Comparison of ENCODE assay signal across 31 cellular contexts in the genomic region with DNA sequence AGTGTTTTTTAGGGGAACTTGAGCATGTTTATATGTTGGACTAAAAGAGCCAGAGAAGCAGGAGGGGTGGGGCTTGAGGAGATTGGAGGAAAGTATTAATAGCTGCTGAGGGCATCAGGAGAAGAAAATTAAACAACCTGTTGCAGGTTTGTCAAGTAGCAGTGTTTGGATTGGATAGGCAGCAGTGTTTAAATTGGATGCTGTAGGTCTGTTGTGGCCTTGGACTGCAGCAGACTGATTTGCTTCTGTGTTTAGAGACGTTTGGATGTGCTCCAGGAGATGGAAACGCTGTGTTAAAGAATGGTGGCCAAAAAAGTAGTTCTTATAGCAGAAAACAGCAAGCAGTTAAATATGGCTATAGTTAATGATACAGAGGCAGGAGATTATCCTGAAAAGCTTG. TPM values are rescaled to one million over a fixed set of nuclear protein-coding genes. Genes with fewer than 3 reads are reported as not detected.
A peak's percentile ranks its signal among the peaks of the same experiment; 100 is the strongest.
DNase-seq lines count a peak whose midpoint lies in the region; ATAC-seq and TF ChIP-seq lines count a peak whose summit lies in the region.
"Had no signal": no experiment of that assay in that cellular context is flagged by ENCODE, and none has a peak within 500 bp of the region (broad histone marks: within the 10 kb centered on the region; RNA-seq: fewer than 3 reads in every experiment).

No MANE protein-coding gene starts in this region.

- H3F3A ChIP-seq in GM23338 (replicated peaks; ENCODE audit: low read depth), result peaks cover 52% of the 10 kb centered on the region

- H3K27ac Mint-ChIP-seq in GM23338, result no peak overlapping the region
- H3K27ac Mint-ChIP-seq: endodermal cell had no signal

- H3K79me2 ChIP-seq in GM23338 (replicated peaks; ENCODE audit: insufficient read depth), result peaks cover 71% of the 10 kb centered on the region

- H3K4me2 ChIP-seq in BLaER1 (no peak overlapping the region), GM23338 (no peak overlapping the region)

- intact Hi-C loops in esophagus muscularis mucosa (cut with DNase I) (no loop called here), gastrocnemius medialis (cut with DNase I; ENCODE audit: low total_unique reads) (no loop called here)

- DNase-seq in GM23338 (ENCODE audit: low spot score) (no peak), esophagus muscularis mucosa (ENCODE audit: extremely low spot score) (no peak), gastrocnemius medialis (no peak), OCI-M1 (lab: John Stamatoyannopoulos, UW) (no peak), NCI-H82 treated with DMSO at 0.1 percent for 48 hours (lab: John Stamatoyannopoulos, UW; ENCODE audit: unreplicated experiment) (no peak)
- DNase-seq: activated CD4-positive, alpha-beta T cell treated with anti-CD3 and anti-CD28 coated beads for 48 hours; activated naive CD4-positive, alpha-beta T cell; activated T-cell treated with anti-CD3 and anti-CD28 coated beads, Interleukin-2, amount 50 U/mL, for 48 hours; amniotic stem cell; brain microvascular endothelial cell; Calu3; cerebellar nuclear complex; dermis blood vessel endothelial cell; DMS79; endodermal cell; foreskin fibroblast; HCEC 1CT; heart right ventricle; naive thymus-derived CD8-positive, alpha-beta T cell; NCI-H1048; NCI-H446; NCI-H774; SW 1271 had no signal

- no peaks in the 10 kb centered on the region for H3K27me3 ChIP-seq in BLaER1
- H3K27me3 ChIP-seq in GM23338 (ENCODE audit: insufficient read depth), result no peaks in the 10 kb centered on the region
- H3K27me3 ChIP-seq in esophagus muscularis mucosa, result no peaks in the 10 kb centered on the region
- H3K27me3 ChIP-seq in gastrocnemius medialis, result no peaks in the 10 kb centered on the region
- H3K27me3 ChIP-seq: brain microvascular endothelial cell, heart right ventricle, tibial nerve had no signal

- 39% methylated on average over 2 of the region's 2 CpGs for WGBS in esophagus muscularis mucosa

- H3K27ac ChIP-seq in BLaER1 (no peak overlapping the region), GM23338 (ENCODE audit: low read depth) (peak overlapping the region; percentile 50; the same call in 1 of the 2 replicates), esophagus muscularis mucosa (replicated peaks in 1 of 4) (peak overlapping the region; percentile 22 to 43 (median 30)), gastrocnemius medialis (peak overlapping the region in 3 of 4 donors; percentile 39 to 60 (median 56))
- H3K27ac ChIP-seq: brain microvascular endothelial cell, tibial nerve had no signal

- peaks cover 2% of the 10 kb centered on the region; the same call in 2 of the 3 replicates for H3K4me1 Mint-ChIP-seq in GM23338

- H3K9me3 Mint-ChIP-seq in GM23338, result no peaks in the 10 kb centered on the region
- H3K9me3 Mint-ChIP-seq: endodermal cell; naive thymus-derived CD8-positive, alpha-beta T cell had no signal

- no peak overlapping the region for H3K4me3 Mint-ChIP-seq in GM23338
- H3K4me3 Mint-ChIP-seq: endodermal cell had no signal

- TF ChIP-seq CTCF in GM23338 (conservative IDR thresholded peaks at IDR 0.05; ENCODE audit: low read depth in 2 of 2) (no peak), esophagus muscularis mucosa (IDR thresholded peaks at IDR 0.05) (no peak), gastrocnemius medialis (IDR thresholded peaks at IDR 0.05 in 4 of 5, conservative IDR thresholded peaks at IDR 0.05 in 1 of 5) (no peak)

- ATAC-seq in GM23338 (no peak), gastrocnemius medialis (no peak), HG03095 (IDR thresholded peaks at IDR 0.05; ENCODE audit: unreplicated experiment) (no peak)
- ATAC-seq: esophagus mucosa; naive thymus-derived CD8-positive, alpha-beta T cell had no signal

- 0 out of 2 replicates have a peak overlapping the region, but pooled peaks have one; percentile 16 for H3K9ac ChIP-seq in BLaER1

- H3K4me1 ChIP-seq in BLaER1 (peaks cover 14% of the 10 kb centered on the region), GM23338 (ENCODE audit: insufficient read depth) (peaks cover 7% of the 10 kb centered on the region), esophagus muscularis mucosa (peaks cover 21 to 44% (median 37%) of the 10 kb centered on the region in 4 donors), gastrocnemius medialis (peaks cover 22 to 28% of the 10 kb centered on the region in 2 donors)

- H3K27me3 Mint-ChIP-seq in GM23338 (ENCODE audit: insufficient read depth, low read depth, poor library complexity), result peaks cover 1% of the 10 kb centered on the region
- H3K27me3 Mint-ChIP-seq: naive thymus-derived CD8-positive, alpha-beta T cell had no signal

- H3K9me2 ChIP-seq in GM23338 (ENCODE audit: insufficient read depth), result no peaks in the 10 kb centered on the region

- H3K36me3 Mint-ChIP-seq in GM23338 (ENCODE audit: low read depth), result peaks cover 88% of the 10 kb centered on the region

- H2AFZ ChIP-seq in GM23338, result no peak overlapping the region

- H3K36me3 ChIP-seq in BLaER1 (peaks cover 93% of the 10 kb centered on the region), GM23338 (ENCODE audit: insufficient read depth) (peaks cover 93% of the 10 kb centered on the region), esophagus muscularis mucosa (peaks cover 23 to 92% (median 78%) of the 10 kb centered on the region in 4 donors), gastrocnemius medialis (peaks cover 4 to 82% of the 10 kb centered on the region in 2 donors)

- TF ChIP-seq POLR2A in esophagus muscularis mucosa (IDR thresholded peaks at IDR 0.05; ENCODE audit: low read depth) (no peak), gastrocnemius medialis (IDR thresholded peaks at IDR 0.05) (no peak)

- H4K20me1 ChIP-seq in BLaER1, result peaks cover 95% of the 10 kb centered on the region
- peaks cover 69% of the 10 kb centered on the region for H4K20me1 ChIP-seq in GM23338 (replicated peaks; ENCODE audit: insufficient read depth)

- no peaks in the 10 kb centered on the region for H3K9me3 ChIP-seq in BLaER1
- no peaks in the 10 kb centered on the region for H3K9me3 ChIP-seq in esophagus muscularis mucosa
- no peaks in the 10 kb centered on the region for H3K9me3 ChIP-seq in gastrocnemius medialis
- H3K9me3 ChIP-seq: heart right ventricle, tibial nerve had no signal

- in situ Hi-C loops in gastrocnemius medialis (cut with MboI; ENCODE audit: low sequenced_read_pairs in 4 of 4), result no loop called here

- no peak for TF ChIP-seq EP300 in esophagus muscularis mucosa (IDR thresholded peaks at IDR 0.05)

- H3K4me3 ChIP-seq in BLaER1 (no peak overlapping the region), GM23338 (no peak overlapping the region), esophagus muscularis mucosa (no peak overlapping the region), gastrocnemius medialis (no peak overlapping the region)
- H3K4me3 ChIP-seq: heart right ventricle, lung, tibial nerve had no signal

TF ChIP-seq in GM23338, 12 proteins besides CTCF, POLR2A, EP300 and RAD21:
- TF ChIP-seq CREB1 (CRISPR knock-in tag; IDR thresholded peaks at IDR 0.05; ENCODE audit: low read depth) (no peak), ETS1 (IDR thresholded peaks at IDR 0.05) (no peak), JUNB (IDR thresholded peaks at IDR 0.05; ENCODE audit: unreplicated experiment) (no peak), ZNF331 (CRISPR knock-in tag; IDR thresholded peaks at IDR 0.05; ENCODE audit: low read depth) (no peak), EZH2 (IDR thresholded peaks at IDR 0.05; ENCODE audit: low read depth, unreplicated experiment) (no peak)

RNA-seq across cellular contexts. Expression of gene EIF3L, which starts 5.7 kb away (rescaled TPM):
- 420 and 459 TPM in 2 replicates for total RNA-seq in GM23338 (2014; rRNA removed; shearing (Covaris generic))
- 430 and 466 TPM in 2 replicates for polyA plus RNA-seq in GM23338 (2016; fragmentation: Nextera tagmentation; extraction: Ambion mirVana)
- 100 to 1,000 TPM; 348 to 494 (median 425) TPM for total RNA-seq in esophagus muscularis mucosa
- total RNA-seq in gastrocnemius medialis, result 100 to 1,000 TPM; 291 to 406 (median 343) TPM

RNA-seq across cellular contexts. Expression of gene ANKRD54, which starts 10.8 kb away (rescaled TPM):
- total RNA-seq in GM23338 (2014; rRNA removed; shearing (Covaris generic)), result 13.0 and 13.6 TPM in 2 replicates
- polyA plus RNA-seq in GM23338 (2016; fragmentation: Nextera tagmentation; extraction: Ambion mirVana), result 14.0 and 14.1 TPM in 2 replicates
- total RNA-seq in esophagus muscularis mucosa (10 to 100 TPM; 27.4 to 64.2 (median 48.1) TPM), gastrocnemius medialis (10 to 100 TPM; 20.8 to 43.9 (median 27.3) TPM)

RNA-seq across cellular contexts. Expression of gene GALR3, which starts 31.8 kb away (rescaled TPM):
- total RNA-seq in GM23338 (2014; rRNA removed; shearing (Covaris generic)), result 0.23 and 0.63 TPM in 2 replicates
- 0.36 TPM in 1 of 2 replicates, not detected in the other for polyA plus RNA-seq in GM23338 (2016; fragmentation: Nextera tagmentation; extraction: Ambion mirVana)
- total RNA-seq in esophagus muscularis mucosa, result not detected
- not detected for total RNA-seq in gastrocnemius medialis
- total RNA-seq: dermis blood vessel endothelial cell; heart right ventricle; HT-29; lung; naive thymus-derived CD8-positive, alpha-beta T cell; pulmonary artery endothelial cell; tibial nerve had no signal
- polyA plus RNA-seq: keratinocyte; lung; naive thymus-derived CD8-positive, alpha-beta T cell had no signal

RNA-seq across cellular contexts. Expression of gene GCAT, which starts 47.2 kb away (rescaled TPM):
- total RNA-seq in GM23338 (2014; rRNA removed; shearing (Covaris generic)), result 61.3 and 87.3 TPM in 2 replicates
- polyA plus RNA-seq in GM23338 (2016; fragmentation: Nextera tagmentation; extraction: Ambion mirVana), result 36.8 and 39.1 TPM in 2 replicates
- total RNA-seq in esophagus muscularis mucosa (10 to 100 TPM; 11.6 to 15.2 (median 12.3) TPM), gastrocnemius medialis (10 to 100 TPM in 3 of 4 donors, 1 to 10 TPM in 1; 10.0 to 21.5 (median 15.1) TPM)

RNA-seq across cellular contexts. Expression of gene MICALL1, which starts 51.2 kb away (rescaled TPM):
- 33.1 and 34.8 TPM in 2 replicates for total RNA-seq in GM23338 (2014; rRNA removed; shearing (Covaris generic))
- 4.8 and 5.9 TPM in 2 replicates for polyA plus RNA-seq in GM23338 (2016; fragmentation: Nextera tagmentation; extraction: Ambion mirVana)
- total RNA-seq in esophagus muscularis mucosa, result 100 to 1,000 TPM in 1 of 4 donors, 10 to 100 TPM in 3; 51.2 to 136 (median 71.2) TPM
- 10 to 100 TPM; 14.4 to 29.4 (median 21.1) TPM for total RNA-seq in gastrocnemius medialis
